In genomic region chr3:158801696-158802398, GRCh38 we compare ENCODE assay signal across 1 cellular context.
A peak's percentile ranks its signal among the peaks of the same experiment; 100 is the strongest.
TF ChIP-seq lines count a peak whose summit lies in the region.

Gene MFSD1 (plus strand): TSS chr3:158802054. CDS start chr3:158802153, 99 bp downstream.

TF ChIP-seq in HEK293, 187 proteins besides CTCF, POLR2A, EP300 and RAD21 (continued from another document):
- TF ChIP-seq ZBTB10 (tag by site-specific recombination; IDR thresholded peaks at IDR 0.05) (no peak), ZNF366 (tag by site-specific recombination; conservative IDR thresholded peaks at IDR 0.05) (0 out of 2 replicates have a peak, but pooled peaks have one; percentile 24), ZNF48 (tag by site-specific recombination; IDR thresholded peaks at IDR 0.05) (no peak), ZNF214 (tag by site-specific recombination; IDR thresholded peaks at IDR 0.05; ENCODE audit: borderline replicate concordance) (no peak), ZNF202 (tag by site-specific recombination; IDR thresholded peaks at IDR 0.05; ENCODE audit: borderline replicate concordance) (no peak), ZNF274 (IDR thresholded peaks at IDR 0.05; ENCODE audit: low read length) (no peak), ZNF274 (tag by site-specific recombination; IDR thresholded peaks at IDR 0.05; ENCODE audit: borderline replicate concordance) (no peak), TSHZ1 (tag by site-specific recombination; IDR thresholded peaks at IDR 0.05; ENCODE audit: borderline replicate concordance) (no peak), ZNF585B (tag by site-specific recombination; IDR thresholded peaks at IDR 0.05) (no peak), ZNF777 (tag by site-specific recombination; IDR thresholded peaks at IDR 0.05; ENCODE audit: borderline replicate concordance) (no peak), INSM2 (tag by site-specific recombination; IDR thresholded peaks at IDR 0.05) (no peak), ZNF664 (tag by site-specific recombination; IDR thresholded peaks at IDR 0.05) (no peak), ZNF140 (tag by site-specific recombination; IDR thresholded peaks at IDR 0.05) (no peak), ZNF555 (tag by site-specific recombination; conservative IDR thresholded peaks at IDR 0.05) (no peak), ZNF341 (tag by site-specific recombination; IDR thresholded peaks at IDR 0.05; ENCODE audit: low read depth) (no peak), ZNF670 (tag by site-specific recombination; IDR thresholded peaks at IDR 0.05; ENCODE audit: low read depth) (no peak), ZBTB17 (tag by site-specific recombination; IDR thresholded peaks at IDR 0.05) (peak; percentile 52), YY1 (tag by site-specific recombination; IDR thresholded peaks at IDR 0.05) (no peak), ZSCAN30 (tag by site-specific recombination; IDR thresholded peaks at IDR 0.05) (peak; percentile 80), ZNF223 (tag by site-specific recombination; IDR thresholded peaks at IDR 0.05) (no peak), ZNF600 (tag by site-specific recombination; IDR thresholded peaks at IDR 0.05) (0 out of 2 replicates have a peak, but pooled peaks have one; percentile 51), BCL6B (tag by site-specific recombination; IDR thresholded peaks at IDR 0.05) (no peak), ZNF292 (tag by site-specific recombination; IDR thresholded peaks at IDR 0.05; ENCODE audit: borderline replicate concordance, low read depth) (no peak), ZNF350 (tag by site-specific recombination; IDR thresholded peaks at IDR 0.05) (no peak), ZNF391 (tag by site-specific recombination; IDR thresholded peaks at IDR 0.05; ENCODE audit: borderline replicate concordance, low read depth) (no peak), ZNF404 (tag by site-specific recombination; IDR thresholded peaks at IDR 0.05) (no peak), HOXA7 (CRISPR knock-in tag; IDR thresholded peaks at IDR 0.05; ENCODE audit: borderline replicate concordance) (no peak)
- TF ChIP-seq, protein P1, sequence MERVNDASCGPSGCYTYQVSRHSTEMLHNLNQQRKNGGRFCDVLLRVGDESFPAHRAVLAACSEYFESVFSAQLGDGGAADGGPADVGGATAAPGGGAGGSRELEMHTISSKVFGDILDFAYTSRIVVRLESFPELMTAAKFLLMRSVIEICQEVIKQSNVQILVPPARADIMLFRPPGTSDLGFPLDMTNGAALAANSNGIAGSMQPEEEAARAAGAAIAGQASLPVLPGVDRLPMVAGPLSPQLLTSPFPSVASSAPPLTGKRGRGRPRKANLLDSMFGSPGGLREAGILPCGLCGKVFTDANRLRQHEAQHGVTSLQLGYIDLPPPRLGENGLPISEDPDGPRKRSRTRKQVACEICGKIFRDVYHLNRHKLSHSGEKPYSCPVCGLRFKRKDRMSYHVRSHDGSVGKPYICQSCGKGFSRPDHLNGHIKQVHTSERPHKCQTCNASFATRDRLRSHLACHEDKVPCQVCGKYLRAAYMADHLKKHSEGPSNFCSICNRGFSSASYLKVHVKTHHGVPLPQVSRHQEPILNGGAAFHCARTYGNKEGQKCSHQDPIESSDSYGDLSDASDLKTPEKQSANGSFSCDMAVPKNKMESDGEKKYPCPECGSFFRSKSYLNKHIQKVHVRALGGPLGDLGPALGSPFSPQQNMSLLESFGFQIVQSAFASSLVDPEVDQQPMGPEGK (tag by site-specific recombination; IDR thresholded peaks at IDR 0.05), result no peak
- TF ChIP-seq, protein P2, sequence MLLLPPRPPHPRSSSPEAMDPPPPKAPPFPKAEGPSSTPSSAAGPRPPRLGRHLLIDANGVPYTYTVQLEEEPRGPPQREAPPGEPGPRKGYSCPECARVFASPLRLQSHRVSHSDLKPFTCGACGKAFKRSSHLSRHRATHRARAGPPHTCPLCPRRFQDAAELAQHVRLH (tag by site-specific recombination; IDR thresholded peaks at IDR 0.05), result 0 out of 2 replicates have a peak, but pooled peaks have one; percentile 11
- TF ChIP-seq, protein P3, sequence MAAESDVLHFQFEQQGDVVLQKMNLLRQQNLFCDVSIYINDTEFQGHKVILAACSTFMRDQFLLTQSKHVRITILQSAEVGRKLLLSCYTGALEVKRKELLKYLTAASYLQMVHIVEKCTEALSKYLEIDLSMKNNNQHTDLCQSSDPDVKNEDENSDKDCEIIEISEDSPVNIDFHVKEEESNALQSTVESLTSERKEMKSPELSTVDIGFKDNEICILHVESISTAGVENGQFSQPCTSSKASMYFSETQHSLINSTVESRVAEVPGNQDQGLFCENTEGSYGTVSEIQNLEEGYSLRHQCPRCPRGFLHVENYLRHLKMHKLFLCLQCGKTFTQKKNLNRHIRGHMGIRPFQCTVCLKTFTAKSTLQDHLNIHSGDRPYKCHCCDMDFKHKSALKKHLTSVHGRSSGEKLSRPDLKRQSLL (tag by site-specific recombination; IDR thresholded peaks at IDR 0.05), result no peak
- TF ChIP-seq, protein P4, sequence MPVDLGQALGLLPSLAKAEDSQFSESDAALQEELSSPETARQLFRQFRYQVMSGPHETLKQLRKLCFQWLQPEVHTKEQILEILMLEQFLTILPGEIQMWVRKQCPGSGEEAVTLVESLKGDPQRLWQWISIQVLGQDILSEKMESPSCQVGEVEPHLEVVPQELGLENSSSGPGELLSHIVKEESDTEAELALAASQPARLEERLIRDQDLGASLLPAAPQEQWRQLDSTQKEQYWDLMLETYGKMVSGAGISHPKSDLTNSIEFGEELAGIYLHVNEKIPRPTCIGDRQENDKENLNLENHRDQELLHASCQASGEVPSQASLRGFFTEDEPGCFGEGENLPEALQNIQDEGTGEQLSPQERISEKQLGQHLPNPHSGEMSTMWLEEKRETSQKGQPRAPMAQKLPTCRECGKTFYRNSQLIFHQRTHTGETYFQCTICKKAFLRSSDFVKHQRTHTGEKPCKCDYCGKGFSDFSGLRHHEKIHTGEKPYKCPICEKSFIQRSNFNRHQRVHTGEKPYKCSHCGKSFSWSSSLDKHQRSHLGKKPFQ (tag by site-specific recombination; IDR thresholded peaks at IDR 0.05), result no peak
- TF ChIP-seq, protein P5, sequence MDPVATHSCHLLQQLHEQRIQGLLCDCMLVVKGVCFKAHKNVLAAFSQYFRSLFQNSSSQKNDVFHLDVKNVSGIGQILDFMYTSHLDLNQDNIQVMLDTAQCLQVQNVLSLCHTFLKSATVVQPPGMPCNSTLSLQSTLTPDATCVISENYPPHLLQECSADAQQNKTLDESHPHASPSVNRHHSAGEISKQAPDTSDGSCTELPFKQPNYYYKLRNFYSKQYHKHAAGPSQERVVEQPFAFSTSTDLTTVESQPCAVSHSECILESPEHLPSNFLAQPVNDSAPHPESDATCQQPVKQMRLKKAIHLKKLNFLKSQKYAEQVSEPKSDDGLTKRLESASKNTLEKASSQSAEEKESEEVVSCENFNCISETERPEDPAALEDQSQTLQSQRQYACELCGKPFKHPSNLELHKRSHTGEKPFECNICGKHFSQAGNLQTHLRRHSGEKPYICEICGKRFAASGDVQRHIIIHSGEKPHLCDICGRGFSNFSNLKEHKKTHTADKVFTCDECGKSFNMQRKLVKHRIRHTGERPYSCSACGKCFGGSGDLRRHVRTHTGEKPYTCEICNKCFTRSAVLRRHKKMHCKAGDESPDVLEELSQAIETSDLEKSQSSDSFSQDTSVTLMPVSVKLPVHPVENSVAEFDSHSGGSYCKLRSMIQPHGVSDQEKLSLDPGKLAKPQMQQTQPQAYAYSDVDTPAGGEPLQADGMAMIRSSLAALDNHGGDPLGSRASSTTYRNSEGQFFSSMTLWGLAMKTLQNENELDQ (tag by site-specific recombination; IDR thresholded peaks at IDR 0.05; ENCODE audit: low read depth), result no peak
- TF ChIP-seq, protein P6, sequence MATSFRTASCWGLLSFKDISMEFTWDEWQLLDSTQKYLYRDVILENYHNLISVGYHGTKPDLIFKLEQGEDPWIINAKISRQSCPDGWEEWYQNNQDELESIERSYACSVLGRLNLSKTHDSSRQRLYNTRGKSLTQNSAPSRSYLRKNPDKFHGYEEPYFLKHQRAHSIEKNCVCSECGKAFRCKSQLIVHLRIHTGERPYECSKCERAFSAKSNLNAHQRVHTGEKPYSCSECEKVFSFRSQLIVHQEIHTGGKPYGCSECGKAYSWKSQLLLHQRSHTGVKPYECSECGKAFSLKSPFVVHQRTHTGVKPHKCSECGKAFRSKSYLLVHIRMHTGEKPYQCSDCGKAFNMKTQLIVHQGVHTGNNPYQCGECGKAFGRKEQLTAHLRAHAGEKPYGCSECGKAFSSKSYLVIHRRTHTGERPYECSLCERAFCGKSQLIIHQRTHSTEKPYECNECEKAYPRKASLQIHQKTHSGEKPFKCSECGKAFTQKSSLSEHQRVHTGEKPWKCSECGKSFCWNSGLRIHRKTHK (tag by site-specific recombination; IDR thresholded peaks at IDR 0.05), result no peak
